In genomic region chr21:37371041-37371397, GRCh38 we compare ENCODE assay signal across 10 cellular contexts. TPM values are rescaled to one million over a fixed set of nuclear protein-coding genes. Genes with fewer than 3 reads are reported as not detected.
DNase-seq lines count a peak whose midpoint lies in the region; ATAC-seq and TF ChIP-seq lines count a peak whose summit lies in the region.
"Had no signal": no experiment of that assay in that cellular context is flagged by ENCODE, and none has a peak within 500 bp of the region (broad histone marks: within the 10 kb centered on the region; RNA-seq: fewer than 3 reads in every experiment).

No MANE protein-coding gene starts in this region.

- ATAC-seq in Right ventricle myocardium inferior (no peak), upper lobe of left lung (ENCODE audit: low FRiP score in 2 of 2) (no peak), HG02885 (IDR thresholded peaks at IDR 0.05; ENCODE audit: poor library complexity, unreplicated experiment) (no peak)

- no peaks in the 10 kb centered on the region for H3K9me3 Mint-ChIP-seq in activated naive CD8-positive, alpha-beta T cell (ENCODE audit: low read depth)

- no peaks in the 10 kb centered on the region for H3K36me3 ChIP-seq in left ventricle myocardium inferior
- H3K36me3 ChIP-seq in liver (ENCODE audit: control insufficient read depth in 4 of 4, insufficient read depth in 3 of 4, low read depth in 1 of 4, low read length in 3 of 4), result no peaks in the 10 kb centered on the region
- no peaks in the 10 kb centered on the region for H3K36me3 ChIP-seq in upper lobe of left lung

- peaks cover 69% of the 10 kb centered on the region for H3K4me1 Mint-ChIP-seq in activated naive CD8-positive, alpha-beta T cell (ENCODE audit: low read depth)

- no peaks in the 10 kb centered on the region for H3K27me3 ChIP-seq in left ventricle myocardium inferior (ENCODE audit: low read depth)
- no peaks in the 10 kb centered on the region for H3K27me3 ChIP-seq in liver (ENCODE audit: control insufficient read depth in 4 of 4, insufficient read depth in 4 of 4, low read length in 3 of 4)
- no peaks in the 10 kb centered on the region for H3K27me3 ChIP-seq in upper lobe of left lung

- H3K4me3 ChIP-seq in left ventricle myocardium inferior (peak overlapping the region; percentile 79), liver (ENCODE audit: low read depth in 1 of 3, low read length in 3 of 3) (no peak overlapping the region), upper lobe of left lung (peak overlapping the region in 1 of 4 donors; percentile 90)
- H3K4me3 ChIP-seq: lung had no signal

- H3K27ac ChIP-seq in left ventricle myocardium inferior (replicated peaks) (peak overlapping the region; percentile 100), liver (ENCODE audit: low read depth in 1 of 2, low read length in 2 of 2) (peak overlapping the region; percentile 69 to 72), upper lobe of left lung (peak overlapping the region in 3 of 4 donors; percentile 43 to 99 (median 47))

- WGBS in liver, result 55% methylated on average over 2 of the region's 2 CpGs
- WGBS in upper lobe of left lung, 2 donors, result 60 to 67% methylated on average over 2 of the region's 2 CpGs

- intact Hi-C loops in left ventricle myocardium inferior (cut with micrococcal nuclease), result no loop called here
- intact Hi-C loops in Right ventricle myocardium inferior (cut with DNase I), result loop anchor here (5.0 kb wide), 1 partner anchor 36 kb away; no protein-coding TSS in a partner anchor

- H3K36me3 Mint-ChIP-seq in activated naive CD8-positive, alpha-beta T cell, result no peaks in the 10 kb centered on the region

- DNase-seq in left ventricle myocardium inferior, result no peak
- no peak for DNase-seq in Right ventricle myocardium inferior (ENCODE audit: missing footprints)
- DNase-seq in upper lobe of left lung, result no peak
- DNase-seq in HUDEP-2 (lab: John Stamatoyannopoulos, UW; ENCODE audit: unreplicated experiment in 76 of 76), result no peak
- no peak for DNase-seq in Ammon's horn (ENCODE audit: low spot score)
- DNase-seq: stimulated activated CD4-positive, alpha-beta T cell treated with anti-CD3 and anti-CD28 coated beads, Interleukin-1b, Interleukin-23, amount 100 ng/mL, for 48 hours had no signal

- H3K27ac Mint-ChIP-seq in activated naive CD8-positive, alpha-beta T cell, result peak overlapping the region; percentile 91

- TF ChIP-seq EP300 in upper lobe of left lung (IDR thresholded peaks at IDR 0.05), result no peak

- H3K9me3 ChIP-seq in left ventricle myocardium inferior (replicated peaks) (no peaks in the 10 kb centered on the region), liver (ENCODE audit: control insufficient read depth in 4 of 4, low read length in 3 of 4) (no peaks in the 10 kb centered on the region), upper lobe of left lung (no peaks in the 10 kb centered on the region)

- peak overlapping the region; percentile 94 for H3K4me3 Mint-ChIP-seq in activated naive CD8-positive, alpha-beta T cell

- no peak for TF ChIP-seq POLR2A in upper lobe of left lung (IDR thresholded peaks at IDR 0.05)

- no peaks in the 10 kb centered on the region for H3K27me3 Mint-ChIP-seq in activated naive CD8-positive, alpha-beta T cell

- TF ChIP-seq CTCF in left ventricle myocardium inferior (IDR thresholded peaks at IDR 0.05; ENCODE audit: borderline replicate concordance) (no peak), liver (IDR thresholded peaks at IDR 0.05; ENCODE audit: low read depth, low read length, missing input control) (no peak), upper lobe of left lung (IDR thresholded peaks at IDR 0.05) (no peak)

- H3K4me1 ChIP-seq in left ventricle myocardium inferior, result peaks cover 85% of the 10 kb centered on the region
- peaks cover 9 to 53% (median 17%) of the 10 kb centered on the region in 4 donors for H3K4me1 ChIP-seq in liver (ENCODE audit: control insufficient read depth in 4 of 4, insufficient read depth in 4 of 4, low read length in 3 of 4)
- H3K4me1 ChIP-seq in upper lobe of left lung, result peaks cover 55 to 73% (median 61%) of the 10 kb centered on the region in 4 donors

- no peak for TF ChIP-seq RAD21 in liver (IDR thresholded peaks at IDR 0.05)

- no peak overlapping the region for H3K9ac ChIP-seq in liver (ENCODE audit: low read depth in 1 of 2, low read length in 2 of 2)

TF ChIP-seq in liver, 16 proteins besides CTCF, POLR2A, EP300 and RAD21:
- TF ChIP-seq JUND (IDR thresholded peaks at IDR 0.05) (no peak), TAF1 (conservative IDR thresholded peaks at IDR 0.05) (no peak), ZBTB33 (IDR thresholded peaks at IDR 0.05) (no peak), FOXA1 (IDR thresholded peaks at IDR 0.05) (no peak), ATF3 (IDR thresholded peaks at IDR 0.05) (no peak), MAX (IDR thresholded peaks at IDR 0.05) (no peak), RXRA (IDR thresholded peaks at IDR 0.05) (no peak), FOXA2 (IDR thresholded peaks at IDR 0.05) (no peak)

RNA-seq across cellular contexts. Expression of gene DYRK1A, which starts 4.4 kb away (rescaled TPM):
- 64.6 TPM for total RNA-seq in left ventricle myocardium inferior
- 63.5 TPM for total RNA-seq in Right ventricle myocardium inferior
- total RNA-seq in liver, result 10 to 100 TPM; 37.7 to 58.3 TPM
- 1 to 10 TPM; 5.1 to 8.1 TPM for polyA plus RNA-seq in liver
- total RNA-seq in upper lobe of left lung, result 100 to 1,000 TPM in 1 of 6 donors, 10 to 100 TPM in 5; 64.1 to 116 (median 83.2) TPM

Comparison
In these comparisons a context has a peak if more than half of its experiments do, and no peak if none do; other contexts are left out.
1. H3K27ac ChIP-seq: peak in every context shown above with its lines; median percentile 100 in left ventricle myocardium inferior; 70 in liver; 47 in upper lobe of left lung.